16 cellular contexts compared by ENCODE assay signal in the genomic region with DNA sequence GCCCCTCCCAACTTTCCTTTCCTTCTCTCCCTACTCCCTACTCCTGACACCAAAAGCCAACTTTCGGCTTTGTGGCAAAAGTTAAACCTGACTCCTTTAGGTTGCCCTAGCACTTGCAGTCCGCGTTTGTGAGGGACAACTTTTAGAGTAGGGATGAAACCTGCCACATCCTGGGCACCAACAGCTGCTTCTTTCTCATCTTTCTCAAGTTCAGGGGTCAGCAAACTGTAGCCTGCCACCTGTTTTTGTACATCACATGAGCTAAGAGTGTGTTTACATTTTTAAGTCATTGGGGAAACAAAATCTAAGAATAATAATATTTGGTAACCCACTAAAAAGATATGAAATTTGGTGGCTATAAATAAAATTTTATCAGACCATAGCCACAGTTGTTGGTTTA.
DNase-seq lines count a peak whose midpoint lies in the region; ATAC-seq and TF ChIP-seq lines count a peak whose summit lies in the region.
"Had no signal": no experiment of that assay in that cellular context is flagged by ENCODE, and none has a peak within 500 bp of the region (broad histone marks: within the 10 kb centered on the region; RNA-seq: fewer than 3 reads in every experiment).

No MANE protein-coding gene starts in this region.

- no peak for ATAC-seq in GM21423 (IDR thresholded peaks at IDR 0.05; ENCODE audit: unreplicated experiment)

- H3K4me1 ChIP-seq in SJCRH30 = peaks cover 21% of the 10 kb centered on the region
- peaks cover 31% of the 10 kb centered on the region for H3K4me1 ChIP-seq in vagina
- H3K4me1 ChIP-seq: HAP-1 had no signal

- peak; percentile 92 for DNase-seq in LHCN-M2 (ENCODE audit: low read depth)
- peak; percentile 67 to 86 for DNase-seq in SJCRH30
- DNase-seq in myocyte (ENCODE audit: low read depth) = peak; percentile 73
- no peak for DNase-seq in vagina (ENCODE audit: extremely low spot score in 2 of 2)
- DNase-seq in NCI-H2081 treated with DMSO at 0.1 percent for 48 hours (lab: John Stamatoyannopoulos, UW) = no peak
- no peak for DNase-seq in mucosa of gallbladder (ENCODE audit: low spot score)
- DNase-seq: CD4-positive, alpha-beta T cell; CD8-positive, alpha-beta memory T cell; DMS 273 treated with DMSO at 0.1 percent for 48 hours; DMS79; EL; GDM1; GOT3; HFFc6 had no signal

- H3K36me3 ChIP-seq in SJCRH30 (no peaks in the 10 kb centered on the region), vagina (no peaks in the 10 kb centered on the region)
- H3K36me3 ChIP-seq: HAP-1 had no signal

- intact Hi-C loops in vagina (cut with DNase I) = no loop called here

- H3K9me3 ChIP-seq in SJCRH30 (replicated peaks) = no peaks in the 10 kb centered on the region
- H3K9me3 ChIP-seq in vagina = no peaks in the 10 kb centered on the region
- H3K9me3 ChIP-seq: HAP-1 had no signal

- H3K4me3 ChIP-seq in SJCRH30 (no peak overlapping the region), vagina (no peak overlapping the region)
- H3K4me3 ChIP-seq: HAP-1 had no signal

- no peak for TF ChIP-seq POLR2A in vagina (IDR thresholded peaks at IDR 0.05)

- no peak for TF ChIP-seq CTCF in vagina (IDR thresholded peaks at IDR 0.05)

- H3K27me3 ChIP-seq in SJCRH30 (no peaks in the 10 kb centered on the region), vagina (no peaks in the 10 kb centered on the region)

- H3K27ac ChIP-seq in SJCRH30 = no peak overlapping the region
- H3K27ac ChIP-seq in vagina = no peak overlapping the region

Comparison
In these comparisons a context has a peak if more than half of its experiments do, and no peak if none do; other contexts are left out.
1. DNase-seq: peak in LHCN-M2 (single experiment), SJCRH30 (2 of 2) and myocyte (single experiment); none in vagina (0 of 2), NCI-H2081 treated with DMSO at 0.1 percent for 48 hours (single experiment) and mucosa of gallbladder (single experiment).